ENCODE assay signal across 1 cellular context in the genomic region with DNA sequence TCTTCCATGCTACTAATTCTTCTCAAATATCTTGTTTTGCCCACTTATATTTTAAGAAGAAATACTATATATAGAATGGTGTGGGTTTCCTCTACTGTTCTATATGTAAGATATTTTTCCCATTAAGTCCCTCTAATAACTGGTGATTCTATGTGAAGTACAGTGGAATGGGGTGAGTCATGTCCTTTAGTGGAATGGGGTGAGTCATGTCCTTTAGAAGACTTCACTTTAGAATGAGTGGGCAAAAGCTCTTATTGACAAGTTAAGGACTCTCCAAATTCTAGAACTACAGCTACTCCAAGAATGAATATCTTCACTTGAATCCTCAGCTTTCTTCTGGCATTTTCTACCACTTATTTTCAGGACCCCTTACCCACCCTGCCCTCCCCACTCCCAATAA.
TF ChIP-seq lines count a peak whose summit lies in the region.

No MANE protein-coding gene starts in this region.

TF ChIP-seq in HepG2, 621 proteins besides CTCF, POLR2A, EP300 and RAD21:
- peak; percentile 28 for TF ChIP-seq HNRNPK (IDR thresholded peaks at IDR 0.05; ENCODE audit: low read depth, low read length, poor library complexity, severe bottlenecking)
- no peak for TF ChIP-seq ZNF501 (CRISPR knock-in tag; IDR thresholded peaks at IDR 0.05)
- no peak for TF ChIP-seq RFXAP (CRISPR knock-in tag; IDR thresholded peaks at IDR 0.05; ENCODE audit: borderline replicate concordance)
TF ChIP-seq in HepG2: peak in this region for 1.
